In the genomic region with DNA sequence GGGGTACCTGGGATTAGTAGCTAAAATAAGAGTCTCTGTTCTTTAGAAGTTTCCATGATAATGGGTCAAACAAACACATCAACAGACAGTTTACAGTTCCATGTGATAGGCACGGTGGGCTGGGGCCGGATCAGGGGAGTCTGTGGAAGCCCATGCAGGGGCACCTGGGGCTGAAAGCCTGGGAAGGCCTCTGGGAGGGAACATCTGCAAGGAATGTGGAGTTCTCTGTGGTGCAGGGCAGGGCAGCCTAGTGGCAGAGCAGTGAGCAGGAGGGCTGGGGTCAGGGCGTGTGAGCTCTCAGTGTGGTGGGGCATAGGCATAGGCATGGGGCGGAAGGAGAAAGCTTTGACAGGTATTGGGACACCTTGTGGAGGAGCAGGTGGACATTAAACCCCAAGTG, we compare ENCODE assay signal across 25 cellular contexts.
DNase-seq lines count a peak whose midpoint lies in the region; ATAC-seq, FAIRE-seq and TF ChIP-seq lines count a peak whose summit lies in the region.
"Had no signal": no experiment of that assay in that cellular context is flagged by ENCODE, and none has a peak within 500 bp of the region (broad histone marks: within the 10 kb centered on the region; RNA-seq: fewer than 3 reads in every experiment).

No MANE protein-coding gene starts in this region.

- no CpG with 5 or more reads among the region's 4 CpGs for WGBS in neuronal stem cell (ENCODE audit: extremely low coverage in 2 of 2, insufficient read length in 2 of 2, insufficient replicate concordance in 1 of 2), 2 donors

- H3K4me3 ChIP-seq in GM23338 (no peak overlapping the region), astrocyte (ENCODE audit: insufficient read depth, low read depth, low read length) (no peak overlapping the region), neuronal stem cell (ENCODE audit: low read length in 2 of 2) (no peak overlapping the region), upper lobe of right lung (no peak overlapping the region)
- H3K4me3 ChIP-seq: K562 had no signal

- H3K36me3 ChIP-seq in GM23338 (ENCODE audit: insufficient read depth) (no peaks in the 10 kb centered on the region), astrocyte (ENCODE audit: insufficient read depth, low read length) (no peaks in the 10 kb centered on the region), neuronal stem cell (replicated peaks in 1 of 2; ENCODE audit: control insufficient read depth in 2 of 2, insufficient read depth in 2 of 2, low read length in 2 of 2) (no peaks in the 10 kb centered on the region), upper lobe of right lung (no peaks in the 10 kb centered on the region)
- H3K36me3 ChIP-seq: BE2C had no signal

- H3F3A ChIP-seq in GM23338 (replicated peaks; ENCODE audit: low read depth) = no peaks in the 10 kb centered on the region

- H3K79me2 ChIP-seq in GM23338 (replicated peaks; ENCODE audit: insufficient read depth) = no peaks in the 10 kb centered on the region
- no peaks in the 10 kb centered on the region for H3K79me2 ChIP-seq in astrocyte (ENCODE audit: insufficient read depth, low read length)

- H3K4me1 ChIP-seq in GM23338 (ENCODE audit: insufficient read depth) (peaks cover 8% of the 10 kb centered on the region; the same call in 1 of the 2 replicates), astrocyte (ENCODE audit: insufficient read depth, low read length) (peaks cover 10% of the 10 kb centered on the region), neuronal stem cell (ENCODE audit: control insufficient read depth in 2 of 2, insufficient read depth in 1 of 2, low read depth in 1 of 2, low read length in 2 of 2) (peaks cover 0 to 28% of the 10 kb centered on the region in 2 donors), upper lobe of right lung (no peaks in the 10 kb centered on the region)

- H3K4me3 Mint-ChIP-seq in GM23338 (no peak overlapping the region), astrocyte (ENCODE audit: unreplicated experiment) (no peak overlapping the region), glutamatergic neuron (ENCODE audit: unreplicated experiment) (no peak overlapping the region)
- H3K4me3 Mint-ChIP-seq: CD4-positive, CD25-positive, alpha-beta regulatory T cell; CD8-positive, alpha-beta memory T cell; HFFc6 had no signal

- peaks cover 28% of the 10 kb centered on the region for H3K4me1 Mint-ChIP-seq in GM23338
- peaks cover 28% of the 10 kb centered on the region for H3K4me1 Mint-ChIP-seq in astrocyte (ENCODE audit: low read depth, unreplicated experiment)
- peaks cover 15% of the 10 kb centered on the region for H3K4me1 Mint-ChIP-seq in glutamatergic neuron (ENCODE audit: low read depth, unreplicated experiment)
- H3K4me1 Mint-ChIP-seq: CD4-positive, CD25-positive, alpha-beta regulatory T cell; CD8-positive, alpha-beta memory T cell had no signal

- no peaks in the 10 kb centered on the region; the same call in none of the 2 replicates for H3K9me2 ChIP-seq in GM23338 (ENCODE audit: insufficient read depth)

- no peak overlapping the region for H2BK120ac ChIP-seq in neuronal stem cell (ENCODE audit: low read depth, low read length)

- no peak for FAIRE-seq in astrocyte (lab: Jason Lieb, UNC)
- FAIRE-seq: G401.6, GM12892, GM18507, HTR-8/SVneo, K562 had no signal

- H3K27ac ChIP-seq in GM23338 (ENCODE audit: low read depth) = no peak overlapping the region
- H3K27ac ChIP-seq in astrocyte (ENCODE audit: low read depth, low read length) = no peak overlapping the region
- no peak overlapping the region for H3K27ac ChIP-seq in neuronal stem cell (replicated peaks; ENCODE audit: low read length)
- no peak overlapping the region for H3K27ac ChIP-seq in upper lobe of right lung

- no peaks in the 10 kb centered on the region for H3K79me1 ChIP-seq in neuronal stem cell (ENCODE audit: low read depth, low read length)

- H4K91ac ChIP-seq in neuronal stem cell (ENCODE audit: low read depth, low read length, poor library complexity) = no peak overlapping the region

- H3K27ac Mint-ChIP-seq in GM23338 (peak overlapping the region; percentile 21; the same call in 1 of the 2 replicates), astrocyte (ENCODE audit: unreplicated experiment) (peak overlapping the region; percentile 30), glutamatergic neuron (ENCODE audit: unreplicated experiment) (peak overlapping the region; percentile 16)
- H3K27ac Mint-ChIP-seq: CD4-positive, CD25-positive, alpha-beta regulatory T cell; CD8-positive, alpha-beta memory T cell; HFFc6 had no signal

- DNase-seq in GM23338 (ENCODE audit: low spot score) (peak; percentile 17), astrocyte (ENCODE audit: low read depth) (no peak), glutamatergic neuron (no peak), neuronal stem cell (ENCODE audit: low spot score) (no peak), GM19238 (ENCODE audit: insufficient read length, low spot score) (no peak), upper lobe of right lung (no peak)
- DNase-seq in activated naive CD4-positive, alpha-beta T cell treated with anti-CD3 and anti-CD28 coated beads, Interleukin-2, amount 50 U/mL, for 16 hours = no peak
- DNase-seq: ACHN; C1 segment of cervical spinal cord; CD4-positive, CD25-positive, alpha-beta regulatory T cell; CD8-positive, alpha-beta memory T cell; COR-L47; DMS 273 treated with DMSO at 0.1 percent for 48 hours; DND-41; EL; HFFc6; IMR-90 had no signal

- H3K36me3 Mint-ChIP-seq in GM23338 (ENCODE audit: low read depth) (no peaks in the 10 kb centered on the region), astrocyte (ENCODE audit: low read depth, unreplicated experiment) (peaks cover 25% of the 10 kb centered on the region), glutamatergic neuron (ENCODE audit: unreplicated experiment) (no peaks in the 10 kb centered on the region)
- H3K36me3 Mint-ChIP-seq: CD4-positive, CD25-positive, alpha-beta regulatory T cell; CD8-positive, alpha-beta memory T cell had no signal

- H4K8ac ChIP-seq in neuronal stem cell (ENCODE audit: low read depth, low read length) = no peak overlapping the region

- no peak overlapping the region for H3K4me2 ChIP-seq in GM23338
- no peak overlapping the region for H3K4me2 ChIP-seq in astrocyte (ENCODE audit: low read length)
- no peak overlapping the region for H3K4me2 ChIP-seq in neuronal stem cell (ENCODE audit: insufficient read depth, low read length, poor library complexity, severe bottlenecking)

- no peak overlapping the region for H2AFZ ChIP-seq in GM23338
- H2AFZ ChIP-seq in astrocyte (ENCODE audit: low read depth, low read length) = no peak overlapping the region
- no peak overlapping the region for H2AFZ ChIP-seq in neuronal stem cell (ENCODE audit: low read length)

- H2AK5ac ChIP-seq in neuronal stem cell (ENCODE audit: low read depth, low read length) = peak overlapping the region; percentile 45

- no peak overlapping the region for H2BK15ac ChIP-seq in neuronal stem cell (ENCODE audit: low read length)

- H3K23ac ChIP-seq in neuronal stem cell (ENCODE audit: low read depth, low read length, poor library complexity) = no peak overlapping the region

- no peak overlapping the region for H3K4ac ChIP-seq in neuronal stem cell (ENCODE audit: low read length)

- H3K9ac ChIP-seq in astrocyte (ENCODE audit: low read length) (no peak overlapping the region), neuronal stem cell (ENCODE audit: low read depth, low read length, poor library complexity) (no peak overlapping the region)

- H3K9me3 ChIP-seq in astrocyte (ENCODE audit: insufficient read depth, low read depth, low read length) (no peaks in the 10 kb centered on the region), neuronal stem cell (replicated peaks in 1 of 2; ENCODE audit: control insufficient read depth in 2 of 2, insufficient read depth in 1 of 2, low read depth in 1 of 2, low read length in 2 of 2) (no peaks in the 10 kb centered on the region), upper lobe of right lung (no peaks in the 10 kb centered on the region)
- H3K9me3 ChIP-seq: BE2C had no signal

- TF ChIP-seq CTCF in GM23338 (conservative IDR thresholded peaks at IDR 0.05; ENCODE audit: low read depth in 2 of 2) (no peak), astrocyte (IDR thresholded peaks at IDR 0.05; ENCODE audit: insufficient read depth, low read depth, low read length) (no peak), glutamatergic neuron (IDR thresholded peaks at IDR 0.05; ENCODE audit: partially characterized antibody, unreplicated experiment) (no peak), upper lobe of right lung (IDR thresholded peaks at IDR 0.05) (no peak)

- peak; percentile 94 for ATAC-seq in GM23338
- ATAC-seq in upper lobe of right lung = no peak
- no peak for ATAC-seq in GM18511 (IDR thresholded peaks at IDR 0.05; ENCODE audit: unreplicated experiment)
- ATAC-seq: HCT116, K562 had no signal

- H3K27me3 ChIP-seq in GM23338 (ENCODE audit: insufficient read depth) (no peaks in the 10 kb centered on the region), astrocyte (ENCODE audit: insufficient read depth, low read length) (no peaks in the 10 kb centered on the region), neuronal stem cell (ENCODE audit: control insufficient read depth in 3 of 3, insufficient read depth in 3 of 3, low read depth in 1 of 3, low read length in 3 of 3) (no peaks in the 10 kb centered on the region), upper lobe of right lung (no peaks in the 10 kb centered on the region)
- H3K27me3 ChIP-seq: BE2C had no signal

- H3K18ac ChIP-seq in neuronal stem cell (ENCODE audit: low read length) = no peak overlapping the region

- intact Hi-C loops in upper lobe of right lung (cut with DNase I) = no loop called here

- H3K27me3 Mint-ChIP-seq in GM23338 (ENCODE audit: insufficient read depth, low read depth, poor library complexity) (peaks cover 10% of the 10 kb centered on the region), astrocyte (ENCODE audit: low read depth, unreplicated experiment) (peaks cover 2% of the 10 kb centered on the region), glutamatergic neuron (ENCODE audit: unreplicated experiment) (peaks cover 3% of the 10 kb centered on the region)
- H3K27me3 Mint-ChIP-seq: CD4-positive, CD25-positive, alpha-beta regulatory T cell had no signal

- no peak overlapping the region for H2BK5ac ChIP-seq in neuronal stem cell (ENCODE audit: low read length)

- H3K9me3 Mint-ChIP-seq in GM23338 (no peaks in the 10 kb centered on the region), astrocyte (ENCODE audit: unreplicated experiment) (peaks cover 3% of the 10 kb centered on the region), glutamatergic neuron (ENCODE audit: unreplicated experiment) (peaks cover 2% of the 10 kb centered on the region)

- H4K20me1 ChIP-seq in GM23338 (replicated peaks; ENCODE audit: insufficient read depth) = no peaks in the 10 kb centered on the region
- H4K20me1 ChIP-seq in astrocyte (ENCODE audit: insufficient read depth, low read length) = no peaks in the 10 kb centered on the region

- H3K14ac ChIP-seq in neuronal stem cell (ENCODE audit: low read length) = no peak overlapping the region

- H2BK12ac ChIP-seq in neuronal stem cell (ENCODE audit: low read length) = no peak overlapping the region

TF ChIP-seq in GM23338, 12 proteins besides CTCF, POLR2A, EP300 and RAD21 (continues in another document):
- TF ChIP-seq EZH2phosphoT487 (IDR thresholded peaks at IDR 0.05; ENCODE audit: unreplicated experiment) (no peak), EZH2 (IDR thresholded peaks at IDR 0.05; ENCODE audit: low read depth, unreplicated experiment) (no peak), JUNB (IDR thresholded peaks at IDR 0.05; ENCODE audit: unreplicated experiment) (no peak), CREB1 (CRISPR knock-in tag; IDR thresholded peaks at IDR 0.05; ENCODE audit: low read depth) (no peak), POLR2AphosphoS5 (IDR thresholded peaks at IDR 0.05; ENCODE audit: low read depth) (no peak)
